8 cellular contexts compared by ENCODE assay signal in the genomic region with DNA sequence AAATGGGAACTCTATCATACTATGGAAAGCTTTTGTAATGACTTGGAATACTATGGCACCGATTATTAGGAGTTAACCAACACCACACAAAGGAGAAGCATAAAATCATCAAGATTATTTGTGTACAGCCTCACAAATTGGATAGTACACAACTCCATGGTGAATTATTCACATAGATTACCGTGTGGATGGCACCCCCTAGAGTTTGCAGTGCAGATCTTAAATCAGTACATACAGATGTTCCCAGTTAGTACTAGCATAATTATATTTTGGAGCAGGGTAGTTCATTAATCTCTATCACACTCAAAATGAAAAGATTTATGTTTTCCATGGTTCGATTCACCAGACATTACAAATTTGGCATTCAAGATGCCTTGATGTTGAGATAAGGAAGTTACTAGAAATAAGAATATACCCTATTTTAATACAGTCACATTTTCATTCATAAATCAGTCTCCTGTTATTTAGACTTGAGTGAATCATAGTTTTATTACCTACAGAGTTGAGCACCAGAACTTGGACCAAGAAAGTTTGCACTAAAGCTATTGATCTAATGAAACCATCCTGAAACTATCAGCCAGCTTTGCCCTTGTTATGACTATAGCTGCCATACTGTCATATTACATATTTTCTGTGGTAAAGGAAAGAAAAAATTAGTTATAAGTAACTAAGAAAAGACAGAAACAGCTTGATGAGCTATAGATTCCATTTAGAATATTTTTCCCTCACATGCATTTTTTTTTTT.
A peak's percentile ranks its signal among the peaks of the same experiment; 100 is the strongest.
DNase-seq lines count a peak whose midpoint lies in the region; ATAC-seq, FAIRE-seq and TF ChIP-seq lines count a peak whose summit lies in the region.

No MANE protein-coding gene starts in this region.

- DNase-seq in DND-41 (peak; percentile 33), GM12878 (ENCODE audit: low read depth, low spot score) (peak; percentile 4), progenitor cell of endocrine pancreas (ENCODE audit: low spot score, unreplicated experiment) (no peak), kidney glomerular epithelial cell (lab: John Stamatoyannopoulos, UW) (no peak), cortex of kidney (lab: John Stamatoyannopoulos, UW) (no peak), posterior vena cava (ENCODE audit: low spot score) (no peak)

- H3K4me2 ChIP-seq in DND-41 (ENCODE audit: insufficient read depth, low read length), result no peak overlapping the region
- no peak overlapping the region for H3K4me2 ChIP-seq in KMS-11
- no peak overlapping the region for H3K4me2 ChIP-seq in GM12878 (ENCODE audit: control insufficient read depth, insufficient read depth)

- peak; percentile 74 for TF ChIP-seq RAD21 in GM12878 (IDR thresholded peaks at IDR 0.05; ENCODE audit: insufficient read depth, low read depth, low read length)

- H2AFZ ChIP-seq in DND-41 (ENCODE audit: low read depth, low read length), result no peak overlapping the region
- no peak overlapping the region for H2AFZ ChIP-seq in KMS-11 (ENCODE audit: low read depth)
- no peak overlapping the region for H2AFZ ChIP-seq in GM12878 (ENCODE audit: control insufficient read depth, low read depth, low read length)

- no TSS peak for BruUV-seq in GM12878 (replicated peaks; lab: Mats Ljungman, UMichigan)

- SMC1A ChIA-PET in GM12878 (lab: Charles Lee; ENCODE audit: uncharacterized antibody, unreplicated experiment), result interaction anchor here (0.6 to 1.0 kb wide), 6 partner anchors 38 to 789 kb away, joined by 3 to 7 read pairs (median 6); no protein-coding TSS in a partner anchor

- H3K9me3 Mint-ChIP-seq in progenitor cell of endocrine pancreas (ENCODE audit: low read depth), result peaks cover 3% of the 10 kb centered on the region

- whole genome bisulfite sequencing in GM12878 (ENCODE audit: insufficient coverage, insufficient replicate concordance, low lambda C conversion rate, missing lambda C conversion rate), result 4% methylated on average over 3 of the region's 3 CpGs

- H3K9ac ChIP-seq in DND-41 (ENCODE audit: low read depth, low read length) (no peak overlapping the region), KMS-11 (no peak overlapping the region), GM12878 (ENCODE audit: control insufficient read depth, insufficient read depth, low read length) (no peak overlapping the region)

- H3K36me3 Mint-ChIP-seq in progenitor cell of endocrine pancreas (ENCODE audit: insufficient read depth), result no peaks in the 10 kb centered on the region

- CTCF ChIA-PET in GM12878 (lab: Yijun Ruan, JAX), result interaction anchor here (0.6 to 2.8 kb wide), 9 partner anchors 12 to 924 kb away, joined by 3 to 20 read pairs (median 3); no protein-coding TSS in a partner anchor

- no peaks in the 10 kb centered on the region for H3K27me3 ChIP-seq in DND-41 (ENCODE audit: insufficient read depth, low read length, poor library complexity)
- no peaks in the 10 kb centered on the region for H3K27me3 ChIP-seq in KMS-11 (ENCODE audit: insufficient read depth, low read depth)
- no peaks in the 10 kb centered on the region for H3K27me3 ChIP-seq in GM12878 (replicated peaks in 1 of 2; ENCODE audit: control insufficient read depth in 2 of 2, insufficient read depth in 2 of 2, low read length in 1 of 2)

- H3K4me3 ChIP-seq in DND-41 (ENCODE audit: low read depth in 1 of 2, low read length in 2 of 2) (no peak overlapping the region), KMS-11 (IDR thresholded peaks at IDR 0.05; ENCODE audit: insufficient read depth, low read depth, low read length) (no peak overlapping the region), GM12878 (no peak overlapping the region)

- H3K27me3 Mint-ChIP-seq in progenitor cell of endocrine pancreas, result no peaks in the 10 kb centered on the region

- H4K20me1 ChIP-seq in DND-41 (ENCODE audit: insufficient read depth, low read length) (no peaks in the 10 kb centered on the region), KMS-11 (ENCODE audit: insufficient read depth) (no peaks in the 10 kb centered on the region), GM12878 (ENCODE audit: control insufficient read depth, insufficient read depth) (no peaks in the 10 kb centered on the region)

- in situ Hi-C loops in GM12878 (cut with MboI), result loop anchor here (5.0 to 25.0 kb wide), 2 partner anchors 787 to 1067 kb away; no protein-coding TSS in a partner anchor

- H3K9me3 ChIP-seq in DND-41 (ENCODE audit: insufficient read depth, low read length, severe bottlenecking) (no peaks in the 10 kb centered on the region), GM12878 (replicated peaks; ENCODE audit: control insufficient read depth, insufficient read depth, low read length) (no peaks in the 10 kb centered on the region)

- TF ChIP-seq CTCF in DND-41 (IDR thresholded peaks at IDR 0.05; ENCODE audit: borderline replicate concordance, extremely low read depth, low read length, poor library complexity, severe bottlenecking) (peak; percentile 62), KMS-11 (conservative IDR thresholded peaks at IDR 0.05; ENCODE audit: low read depth, low read length) (peak; percentile 46), GM12878 (IDR thresholded peaks at IDR 0.05 in 2 of 3, conservative IDR thresholded peaks at IDR 0.05 in 1 of 3; ENCODE audit: control insufficient read depth in 2 of 3, extremely low read depth in 1 of 3, insufficient read depth in 1 of 3, low read depth in 3 of 3, low read length in 3 of 3) (peak; percentile 44 to 54 (median 51); a peak in 5 of 6 replicates), progenitor cell of endocrine pancreas (IDR thresholded peaks at IDR 0.05; ENCODE audit: unreplicated experiment) (peak; percentile 58)

- ATAC-seq in DND-41 (ENCODE audit: insufficient read depth, low read depth), result peak; percentile 73
- ATAC-seq in GM19023 (IDR thresholded peaks at IDR 0.05; ENCODE audit: unreplicated experiment), result peak; percentile 52
- ATAC-seq in GM12878, result peak; percentile 92

- no peak overlapping the region for H3K27ac Mint-ChIP-seq in progenitor cell of endocrine pancreas

- H3K36me3 ChIP-seq in DND-41 (ENCODE audit: insufficient read depth, low read length) (no peaks in the 10 kb centered on the region), KMS-11 (ENCODE audit: insufficient read depth) (no peaks in the 10 kb centered on the region), GM12878 (ENCODE audit: control insufficient read depth in 2 of 2, insufficient read depth in 2 of 2, low read length in 1 of 2) (no peaks in the 10 kb centered on the region)

- no peak for TF ChIP-seq POLR2A in GM12878 (IDR thresholded peaks at IDR 0.05; ENCODE audit: low read depth, low read length)

- H3K4me1 ChIP-seq in DND-41 (ENCODE audit: insufficient read depth, low read length) (no peaks in the 10 kb centered on the region; the same call in 1 of the 2 replicates), KMS-11 (ENCODE audit: low read depth, poor library complexity, severe bottlenecking) (no peaks in the 10 kb centered on the region), GM12878 (ENCODE audit: control insufficient read depth, insufficient read depth, low read length) (no peaks in the 10 kb centered on the region)

- TF ChIP-seq EP300 in GM12878 (IDR thresholded peaks at IDR 0.05; ENCODE audit: borderline replicate concordance in 1 of 2, control insufficient read depth in 1 of 2, low read depth in 2 of 2, low read length in 2 of 2), result no peak

- intact Hi-C loops in GM12878 (cut with micrococcal nuclease; ENCODE audit: unreplicated experiment), result loop anchor here (2.0 to 5.0 kb wide), 3 partner anchors 257 to 788 kb away; no protein-coding TSS in a partner anchor
- intact Hi-C loops in posterior vena cava (cut with DNase I), result no loop called here

- H3K27ac ChIP-seq in DND-41 (ENCODE audit: low read length), result no peak overlapping the region
- no peak overlapping the region for H3K27ac ChIP-seq in KMS-11
- H3K27ac ChIP-seq in GM12878 (ENCODE audit: control insufficient read depth, insufficient read depth), result no peak overlapping the region

- no peak overlapping the region for H3K4me3 Mint-ChIP-seq in progenitor cell of endocrine pancreas (ENCODE audit: low read depth)

- no peaks in the 10 kb centered on the region for H3K79me2 ChIP-seq in DND-41 (ENCODE audit: insufficient read depth, low read length)
- H3K79me2 ChIP-seq in KMS-11 (ENCODE audit: insufficient read depth, low read depth), result no peaks in the 10 kb centered on the region
- H3K79me2 ChIP-seq in GM12878 (ENCODE audit: control insufficient read depth, insufficient read depth, low read length), result no peaks in the 10 kb centered on the region

- RAD21 ChIA-PET in GM12878 (lab: Charles Lee; ENCODE audit: unreplicated experiment), result interaction anchor here (0.6 to 1.1 kb wide), 3 partner anchors 607 to 1594 kb away, joined by 3 to 6 read pairs (median 3); no protein-coding TSS in a partner anchor

- POLR2A ChIA-PET in GM12878 (lab: Charles Lee), result no interaction called here

- no peaks in the 10 kb centered on the region for H3K4me1 Mint-ChIP-seq in progenitor cell of endocrine pancreas (ENCODE audit: low read depth)

- FAIRE-seq in GM12878 (lab: Jason Lieb, UNC), result no peak

TF ChIP-seq in GM12878, 131 proteins besides CTCF, POLR2A, EP300 and RAD21:
- TF ChIP-seq BRCA1 (IDR thresholded peaks at IDR 0.05; ENCODE audit: low read depth, low read length) (no peak), SRF (IDR thresholded peaks at IDR 0.05; ENCODE audit: low read depth in 2 of 2, low read length in 2 of 2) (no peak), CHD4 (IDR thresholded peaks at IDR 0.05) (no peak), SMC3 (IDR thresholded peaks at IDR 0.05; ENCODE audit: borderline replicate concordance, low read length) (peak; percentile 66; the same call in 1 of the 2 replicates)

Comparison
In these comparisons a context has a peak if more than half of its experiments do, and no peak if none do; other contexts are left out.
1. DNase-seq: peak in DND-41 (single experiment) and GM12878 (single experiment); none in progenitor cell of endocrine pancreas (single experiment), kidney glomerular epithelial cell (single experiment), cortex of kidney (single experiment) and posterior vena cava (single experiment).
2. Peak in every context shown above with its lines, with median percentiles within 50 percentile points of each other: ATAC-seq and CTCF ChIP-seq.